14 cellular contexts compared by ENCODE assay signal in genomic region chr14:59882957-59883356, GRCh38. TPM values are rescaled to one million over a fixed set of nuclear protein-coding genes. Genes with fewer than 3 reads are reported as not detected.
DNase-seq lines count a peak whose midpoint lies in the region; ATAC-seq and TF ChIP-seq lines count a peak whose summit lies in the region.
"Had no signal": no experiment of that assay in that cellular context is flagged by ENCODE, and none has a peak within 500 bp of the region (broad histone marks: within the 10 kb centered on the region; RNA-seq: fewer than 3 reads in every experiment).

No MANE protein-coding gene starts in this region.

- in situ Hi-C loops in brain microvascular endothelial cell (cut with HindIII; ENCODE audit: low pct_ligation_motif_present, low sequenced_read_pairs), result no loop called here

- H3K36me3 ChIP-seq in brain microvascular endothelial cell (replicated peaks), result no peaks in the 10 kb centered on the region
- H3K36me3 ChIP-seq: esophagus muscularis mucosa had no signal

- no peak overlapping the region for H3K4me3 ChIP-seq in LNCaP clone FGC (ENCODE audit: low read depth, low read length)
- H3K4me3 ChIP-seq in brain microvascular endothelial cell (ENCODE audit: low read depth, low read length), result no peak overlapping the region
- H3K4me3 ChIP-seq: esophagus muscularis mucosa, lung had no signal

- no peaks in the 10 kb centered on the region for H3K27me3 Mint-ChIP-seq in progenitor cell of endocrine pancreas

- H3K27ac Mint-ChIP-seq in progenitor cell of endocrine pancreas, result no peak overlapping the region
- H3K27ac Mint-ChIP-seq: activated naive CD8-positive, alpha-beta T cell; stimulated activated memory B cell treated with anti-CD40 and anti-IgM and Interleukin-4, amounts not matched to agents 10 μg/mL and 1 μg/mL and 100 μg/mL, for 72 hours had no signal

- H3K27me3 ChIP-seq in brain microvascular endothelial cell (replicated peaks), result no peaks in the 10 kb centered on the region

- no peaks in the 10 kb centered on the region for H3K36me3 Mint-ChIP-seq in progenitor cell of endocrine pancreas (ENCODE audit: insufficient read depth)
- H3K36me3 Mint-ChIP-seq: activated naive CD8-positive, alpha-beta T cell; stimulated activated memory B cell treated with anti-CD40 and anti-IgM and Interleukin-4, amounts not matched to agents 10 μg/mL and 1 μg/mL and 100 μg/mL, for 72 hours had no signal

- H3K27ac ChIP-seq in brain microvascular endothelial cell, result no peak overlapping the region
- H3K27ac ChIP-seq: esophagus muscularis mucosa had no signal

- no peaks in the 10 kb centered on the region for H3K4me1 Mint-ChIP-seq in progenitor cell of endocrine pancreas (ENCODE audit: low read depth)
- H3K4me1 Mint-ChIP-seq: stimulated activated memory B cell treated with anti-CD40 and anti-IgM and Interleukin-4, amounts not matched to agents 10 μg/mL and 1 μg/mL and 100 μg/mL, for 72 hours had no signal

- DNase-seq in NCI-H2171 treated with DMSO at 0.1 percent for 48 hours (lab: John Stamatoyannopoulos, UW) (peak; percentile 28), NCI-H2171 (lab: John Stamatoyannopoulos, UW) (no peak), LNCaP clone FGC (ENCODE audit: low read depth) (no peak), brain microvascular endothelial cell (no peak), progenitor cell of endocrine pancreas (ENCODE audit: low spot score, unreplicated experiment) (no peak), NCI-H446 (lab: John Stamatoyannopoulos, UW) (no peak)
- DNase-seq: activated CD4-positive, CD25-positive, alpha-beta regulatory T cell treated with anti-CD3 and anti-CD28 coated beads, Interleukin-2, amount 50 U/mL, for 72 hours; NCI-H69 had no signal

- ATAC-seq in HG03095 (IDR thresholded peaks at IDR 0.05; ENCODE audit: unreplicated experiment) (no peak), HG02610 (IDR thresholded peaks at IDR 0.05; ENCODE audit: unreplicated experiment) (no peak)
- ATAC-seq: stimulated activated memory B cell treated with anti-CD40 and anti-IgM and Interleukin-4, amounts not matched to agents 10 μg/mL and 1 μg/mL and 100 μg/mL, for 72 hours had no signal

- TF ChIP-seq CTCF in LNCaP clone FGC (IDR thresholded peaks at IDR 0.05; ENCODE audit: control insufficient read depth, extremely low read depth, insufficient read depth) (peak; percentile 25; the same call in 1 of the 2 replicates), brain microvascular endothelial cell (IDR thresholded peaks at IDR 0.05; ENCODE audit: low read depth, low read length, missing control alignments) (peak; percentile 59), progenitor cell of endocrine pancreas (IDR thresholded peaks at IDR 0.05; ENCODE audit: unreplicated experiment) (peak; percentile 62)

- H3K4me3 Mint-ChIP-seq in progenitor cell of endocrine pancreas (ENCODE audit: low read depth), result no peak overlapping the region
- H3K4me3 Mint-ChIP-seq: activated naive CD8-positive, alpha-beta T cell; stimulated activated memory B cell treated with anti-CD40 and anti-IgM and Interleukin-4, amounts not matched to agents 10 μg/mL and 1 μg/mL and 100 μg/mL, for 72 hours had no signal

- H3K9me3 Mint-ChIP-seq in progenitor cell of endocrine pancreas (ENCODE audit: low read depth), result no peaks in the 10 kb centered on the region

RNA-seq across cellular contexts. Expression of gene RTN1, which starts 12.4 kb away (rescaled TPM):
- 23.4 and 27.0 TPM in 2 replicates for total RNA-seq in progenitor cell of endocrine pancreas

RNA-seq across cellular contexts. Expression of gene LRRC9, which starts 37.0 kb away (rescaled TPM):
- total RNA-seq in progenitor cell of endocrine pancreas, result 3.2 and 3.7 TPM in 2 replicates
- total RNA-seq: esophagus muscularis mucosa had no signal
